Comparison of ENCODE assay signal across 8 cellular contexts in the genomic region with DNA sequence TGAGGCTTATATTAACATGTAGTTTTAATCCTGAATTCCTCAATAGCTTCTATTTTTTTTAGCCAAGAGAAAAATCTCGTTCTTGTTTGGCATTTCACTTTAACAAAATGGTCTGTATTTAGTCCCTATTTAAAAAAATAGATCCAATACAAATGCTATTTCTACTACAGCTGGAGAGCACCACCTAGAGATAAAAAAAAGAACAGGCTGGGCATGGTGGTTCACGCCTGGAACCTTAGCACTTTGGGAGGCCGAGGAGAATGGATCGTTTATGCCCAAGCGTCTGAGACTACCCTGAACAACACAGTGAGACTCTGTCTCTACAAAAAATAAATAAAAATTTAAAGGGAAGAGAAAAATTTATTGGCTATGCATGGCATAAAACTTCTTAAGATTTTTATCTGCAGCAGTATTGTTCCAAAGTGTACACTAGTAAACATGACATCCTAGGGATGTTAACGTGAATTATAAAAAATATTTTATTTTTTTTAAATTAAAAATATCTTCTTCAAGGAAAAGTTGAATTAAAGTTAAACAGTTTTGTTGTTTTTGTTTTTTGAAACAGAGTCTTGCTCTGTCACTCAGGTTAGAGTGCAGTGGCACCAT. TPM values are rescaled to one million over a fixed set of nuclear protein-coding genes. Genes with fewer than 3 reads are reported as not detected.
DNase-seq lines count a peak whose midpoint lies in the region; ATAC-seq and TF ChIP-seq lines count a peak whose summit lies in the region.
"Had no signal": no experiment of that assay in that cellular context is flagged by ENCODE, and none has a peak within 500 bp of the region (broad histone marks: within the 10 kb centered on the region; RNA-seq: fewer than 3 reads in every experiment).

No MANE protein-coding gene starts in this region.

- TF ChIP-seq EP300 in upper lobe of left lung (IDR thresholded peaks at IDR 0.05), result no peak

- no peaks in the 10 kb centered on the region for H3K27me3 Mint-ChIP-seq in activated CD8-positive, alpha-beta T cell treated with anti-CD3 and anti-CD28 coated beads for 36 hours
- H3K27me3 Mint-ChIP-seq in activated T-cell treated with anti-CD3 and anti-CD28 coated beads, Interleukin-2, amount 50 U/mL, for 72 hours (ENCODE audit: low read depth), result no peaks in the 10 kb centered on the region
- H3K27me3 Mint-ChIP-seq: activated B cell treated with CpG ODN at 0.5 μM for 24 hours had no signal

- H3K36me3 ChIP-seq in upper lobe of left lung, result peaks cover 7 to 63% (median 22%) of the 10 kb centered on the region in 4 donors

- intact Hi-C loops in activated CD8-positive, alpha-beta T cell treated with anti-CD3 and anti-CD28 coated beads for 36 hours (cut with micrococcal nuclease), result loop anchor here (10.0 kb wide), 2 partner anchors 90 to 110 kb away; a partner anchor contains a TSS
- intact Hi-C loops in left colon (cut with DNase I, micrococcal nuclease), result loop anchor here in 1 of 2 donors (5.0 to 10.0 kb wide), 2 partner anchors 93 to 220 kb away; a partner anchor contains a TSS

- H3K4me3 Mint-ChIP-seq in activated CD8-positive, alpha-beta T cell treated with anti-CD3 and anti-CD28 coated beads for 36 hours, result no peak overlapping the region
- no peak overlapping the region for H3K4me3 Mint-ChIP-seq in activated T-cell treated with anti-CD3 and anti-CD28 coated beads, Interleukin-2, amount 50 U/mL, for 72 hours
- H3K4me3 Mint-ChIP-seq: activated B cell treated with CpG ODN at 0.5 μM for 24 hours had no signal

- no peak for ATAC-seq in activated CD8-positive, alpha-beta T cell treated with anti-CD3 and anti-CD28 coated beads for 36 hours
- ATAC-seq in left colon, result peak; percentile 21
- ATAC-seq in upper lobe of left lung (ENCODE audit: low FRiP score in 2 of 2), result no peak
- ATAC-seq in activated T-cell treated with anti-CD3 and anti-CD28 coated beads, Interleukin-2, amount 50 U/mL, for 72 hours (replicated peaks in 1 of 2), result no peak

- no peak overlapping the region for H3K27ac ChIP-seq in upper lobe of left lung

- CTCF ChIA-PET in activated CD8-positive, alpha-beta T cell treated with anti-CD3 and anti-CD28 coated beads for 36 hours (lab: Charles Lee), result interaction anchor here (0.9 to 3.3 kb wide), 8 partner anchors 11 to 224 kb away, joined by 3 to 20 read pairs (median 4); a partner anchor contains a TSS

- peaks cover 10 to 13% (median 11%) of the 10 kb centered on the region in 4 donors for H3K4me1 ChIP-seq in upper lobe of left lung

- H3K4me3 ChIP-seq in LNCaP clone FGC (ENCODE audit: low read depth, low read length) (no peak overlapping the region), upper lobe of left lung (no peak overlapping the region)

- TF ChIP-seq CTCF in LNCaP clone FGC (IDR thresholded peaks at IDR 0.05; ENCODE audit: control insufficient read depth, extremely low read depth, insufficient read depth) (peak; percentile 59), upper lobe of left lung (IDR thresholded peaks at IDR 0.05) (peak in 3 of 6 experiments; percentile 22 to 37 (median 25))
- peak; percentile 73 for TF ChIP-seq CTCF in activated CD8-positive, alpha-beta T cell treated with anti-CD3 and anti-CD28 coated beads for 36 hours (IDR thresholded peaks at IDR 0.05)

- no peak overlapping the region for H3K27ac Mint-ChIP-seq in activated CD8-positive, alpha-beta T cell treated with anti-CD3 and anti-CD28 coated beads for 36 hours
- H3K27ac Mint-ChIP-seq in activated T-cell treated with anti-CD3 and anti-CD28 coated beads, Interleukin-2, amount 50 U/mL, for 72 hours, result no peak overlapping the region
- H3K27ac Mint-ChIP-seq: activated B cell treated with CpG ODN at 0.5 μM for 24 hours had no signal

- H3K9me3 Mint-ChIP-seq in activated CD8-positive, alpha-beta T cell treated with anti-CD3 and anti-CD28 coated beads for 36 hours, result no peaks in the 10 kb centered on the region
- H3K9me3 Mint-ChIP-seq in activated T-cell treated with anti-CD3 and anti-CD28 coated beads, Interleukin-2, amount 50 U/mL, for 72 hours, result no peaks in the 10 kb centered on the region
- H3K9me3 Mint-ChIP-seq: activated B cell treated with CpG ODN at 0.5 μM for 24 hours had no signal

- DNase-seq in G401 (ENCODE audit: low spot score) (peak; percentile 37), LNCaP clone FGC (ENCODE audit: low read depth) (no peak), left colon (no peak), upper lobe of left lung (no peak)
- peak; percentile 29 for DNase-seq in activated CD8-positive, alpha-beta T cell treated with anti-CD3 and anti-CD28 coated beads for 36 hours
- DNase-seq in stimulated activated CD8-positive, alpha-beta memory T cell treated with anti-CD3 and anti-CD28 coated beads, Interleukin-4, amount 100 ng/mL, for 48 hours, result no peak
- no peak for DNase-seq in activated T-cell treated with anti-CD3 and anti-CD28 coated beads, Interleukin-2, amount 50 U/mL, for 72 hours
- DNase-seq: activated B cell treated with CpG ODN at 0.5 μM for 24 hours had no signal

- H3K4me1 Mint-ChIP-seq in activated CD8-positive, alpha-beta T cell treated with anti-CD3 and anti-CD28 coated beads for 36 hours (ENCODE audit: low read depth), result peaks cover 7% of the 10 kb centered on the region
- peaks cover 19% of the 10 kb centered on the region for H3K4me1 Mint-ChIP-seq in activated T-cell treated with anti-CD3 and anti-CD28 coated beads, Interleukin-2, amount 50 U/mL, for 72 hours (ENCODE audit: low read depth)

- no peaks in the 10 kb centered on the region for H3K9me3 ChIP-seq in upper lobe of left lung

- peaks cover 27% of the 10 kb centered on the region for H3K36me3 Mint-ChIP-seq in activated CD8-positive, alpha-beta T cell treated with anti-CD3 and anti-CD28 coated beads for 36 hours (ENCODE audit: low read depth)
- H3K36me3 Mint-ChIP-seq in activated T-cell treated with anti-CD3 and anti-CD28 coated beads, Interleukin-2, amount 50 U/mL, for 72 hours (ENCODE audit: insufficient read depth in 2 of 2), result peaks cover 3 to 10% of the 10 kb centered on the region in 2 donors

- POLR2A ChIA-PET in activated CD8-positive, alpha-beta T cell treated with anti-CD3 and anti-CD28 coated beads for 36 hours (lab: Charles Lee), result no interaction called here

- 76 to 78% methylated on average over 6 of the region's 6 CpGs for WGBS in upper lobe of left lung, 2 donors

- H3K27me3 ChIP-seq in upper lobe of left lung, result no peaks in the 10 kb centered on the region

- in situ Hi-C loops in G401 (cut with HindIII; ENCODE audit: low sequenced_read_pairs), result no loop called here

- TF ChIP-seq POLR2A in upper lobe of left lung (IDR thresholded peaks at IDR 0.05), result no peak

RNA-seq across cellular contexts. Expression of a gene that starts 4.4 kb away (rescaled TPM):
- total RNA-seq in G401 (2014; rRNA removed; shearing (Covaris generic)), result 23.9 and 34.4 TPM in 2 replicates
- 10 to 100 TPM; 11.9 to 12.2 TPM for total RNA-seq in activated CD8-positive, alpha-beta T cell treated with anti-CD3 and anti-CD28 coated beads for 36 hours
- 10 to 100 TPM; 15.5 to 16.1 TPM for total RNA-seq in left colon
- 10 to 100 TPM; 14.4 to 33.9 (median 16.1) TPM for total RNA-seq in upper lobe of left lung
- total RNA-seq in activated T-cell treated with anti-CD3 and anti-CD28 coated beads, Interleukin-2, amount 50 U/mL, for 72 hours, result 10 to 100 TPM; 17.4 to 18.6 TPM

RNA-seq across cellular contexts. Expression of a gene that starts 5.1 kb away (rescaled TPM):
- 243 and 371 TPM in 2 replicates for total RNA-seq in G401 (2014; rRNA removed; shearing (Covaris generic))
- total RNA-seq in activated CD8-positive, alpha-beta T cell treated with anti-CD3 and anti-CD28 coated beads for 36 hours, result 100 to 1,000 TPM; 220 to 230 TPM
- total RNA-seq in left colon (100 to 1,000 TPM; 161 to 162 TPM), upper lobe of left lung (100 to 1,000 TPM in 5 of 6 donors, 10 to 100 TPM in 1; 91.1 to 196 (median 128) TPM)
- total RNA-seq in activated T-cell treated with anti-CD3 and anti-CD28 coated beads, Interleukin-2, amount 50 U/mL, for 72 hours, result 100 to 1,000 TPM; 216 to 228 TPM

RNA-seq across cellular contexts. Expression of a gene that starts 59.9 kb away (rescaled TPM):
- 61.1 and 73.7 TPM in 2 replicates for total RNA-seq in G401 (2014; rRNA removed; shearing (Covaris generic))
- total RNA-seq in activated CD8-positive, alpha-beta T cell treated with anti-CD3 and anti-CD28 coated beads for 36 hours, result 10 to 100 TPM; 77.2 to 78.5 TPM
- total RNA-seq in left colon (10 to 100 TPM; 63.6 to 88.0 TPM), upper lobe of left lung (100 to 1,000 TPM in 2 of 6 donors, 10 to 100 TPM in 4; 26.5 to 161 (median 56.0) TPM)
- total RNA-seq in activated T-cell treated with anti-CD3 and anti-CD28 coated beads, Interleukin-2, amount 50 U/mL, for 72 hours, result 10 to 100 TPM; 76.8 to 80.8 TPM

Comparison
In these comparisons a context has a peak if more than half of its experiments do, and no peak if none do; other contexts are left out.
1. DNase-seq: peak in G401 (single experiment) and activated CD8-positive, alpha-beta T cell treated with anti-CD3 and anti-CD28 coated beads for 36 hours (single experiment); none in LNCaP clone FGC (single experiment), left colon (0 of 2), upper lobe of left lung (0 of 2), stimulated activated CD8-positive, alpha-beta memory T cell treated with anti-CD3 and anti-CD28 coated beads, Interleukin-4, amount 100 ng/mL, for 48 hours (single experiment) and activated T-cell treated with anti-CD3 and anti-CD28 coated beads, Interleukin-2, amount 50 U/mL, for 72 hours (0 of 2).